ENCODE assay signal across 7 cellular contexts in genomic region chr10:46283945-46284285, GRCh38. TPM values are rescaled to one million over a fixed set of nuclear protein-coding genes. Genes with fewer than 3 reads are reported as not detected.
DNase-seq lines count a peak whose midpoint lies in the region; ATAC-seq and TF ChIP-seq lines count a peak whose summit lies in the region.

No MANE protein-coding gene starts in this region.

- TF ChIP-seq CTCF in HFFc6 (IDR thresholded peaks at IDR 0.05): no peak

- H3K9me3 ChIP-seq in right cardiac atrium (ENCODE audit: control insufficient read depth, low read length): no peaks in the 10 kb centered on the region

- intact Hi-C loops in right cardiac atrium (cut with DNase I): loop anchor here in 3 of 4 donors (5.0 to 10.0 kb wide), 3 partner anchors 177 to 1098 kb away; partner anchors contain the start of gene ZNF488 (in 1 of the 3)

- no peaks in the 10 kb centered on the region for H3K27me3 ChIP-seq in right cardiac atrium (ENCODE audit: control insufficient read depth, insufficient read depth)

- CTCF ChIA-PET in activated CD8-positive, alpha-beta T cell treated with anti-CD3 and anti-CD28 coated beads, Interleukin-2, amount 10 ng/mL, durations not matched to agents 7 days and 5 days (lab: Charles Lee): interaction anchor here (1.8 kb wide), 1 partner anchor 1096 kb away, joined by 11 read pairs; no protein-coding TSS in a partner anchor

- no peaks in the 10 kb centered on the region for H3K9me3 Mint-ChIP-seq in HFFc6
- H3K9me3 Mint-ChIP-seq in activated CD8-positive, alpha-beta T cell treated with anti-CD3 and anti-CD28 coated beads, Interleukin-2, amount 10 ng/mL, durations not matched to agents 7 days and 5 days (ENCODE audit: insufficient read depth): no peaks in the 10 kb centered on the region
- no peaks in the 10 kb centered on the region for H3K9me3 Mint-ChIP-seq in stimulated activated memory B cell treated with anti-CD40 and anti-IgM and Interleukin-4, amounts not matched to agents 10 μg/mL and 1 μg/mL and 100 μg/mL, for 72 hours

- POLR2A ChIA-PET in activated CD8-positive, alpha-beta T cell treated with anti-CD3 and anti-CD28 coated beads, Interleukin-2, amount 10 ng/mL, durations not matched to agents 7 days and 5 days (lab: Charles Lee): interaction anchor here (1.1 kb wide), 1 partner anchor 14 kb away, joined by 5 read pairs; no protein-coding TSS in a partner anchor

- DNase-seq in HFFc6 (no peak), right cardiac atrium (no peak), NCI-H82 treated with DMSO at 0.1 percent for 48 hours (lab: John Stamatoyannopoulos, UW; ENCODE audit: unreplicated experiment) (no peak), NCI-H1092 (lab: John Stamatoyannopoulos, UW) (no peak)
- no peak for DNase-seq in activated CD8-positive, alpha-beta T cell treated with anti-CD3 and anti-CD28 coated beads, Interleukin-2, amount 10 ng/mL, durations not matched to agents 7 days and 5 days
- DNase-seq in activated CD4-positive, CD25-positive, alpha-beta regulatory T cell (lab: John Stamatoyannopoulos, UW): no peak

- H3K27ac Mint-ChIP-seq in HFFc6: peak overlapping the region; percentile 14; the same call in 1 of the 2 replicates
- H3K27ac Mint-ChIP-seq in activated CD8-positive, alpha-beta T cell treated with anti-CD3 and anti-CD28 coated beads, Interleukin-2, amount 10 ng/mL, durations not matched to agents 7 days and 5 days: peak overlapping the region; percentile 83
- H3K27ac Mint-ChIP-seq in stimulated activated memory B cell treated with anti-CD40 and anti-IgM and Interleukin-4, amounts not matched to agents 10 μg/mL and 1 μg/mL and 100 μg/mL, for 72 hours: no peak overlapping the region

- H3K27ac ChIP-seq in right cardiac atrium (ENCODE audit: low read length): no peak overlapping the region

- ATAC-seq in activated CD8-positive, alpha-beta T cell treated with anti-CD3 and anti-CD28 coated beads, Interleukin-2, amount 10 ng/mL, durations not matched to agents 7 days and 5 days: no peak
- ATAC-seq in right cardiac atrium: no peak
- ATAC-seq in stimulated activated memory B cell treated with anti-CD40 and anti-IgM and Interleukin-4, amounts not matched to agents 10 μg/mL and 1 μg/mL and 100 μg/mL, for 72 hours: no peak

- H3K36me3 Mint-ChIP-seq in HFFc6 (ENCODE audit: low read depth): no peaks in the 10 kb centered on the region
- no peaks in the 10 kb centered on the region for H3K36me3 Mint-ChIP-seq in activated CD8-positive, alpha-beta T cell treated with anti-CD3 and anti-CD28 coated beads, Interleukin-2, amount 10 ng/mL, durations not matched to agents 7 days and 5 days (ENCODE audit: low read depth)
- H3K36me3 Mint-ChIP-seq in stimulated activated memory B cell treated with anti-CD40 and anti-IgM and Interleukin-4, amounts not matched to agents 10 μg/mL and 1 μg/mL and 100 μg/mL, for 72 hours: no peaks in the 10 kb centered on the region

- H3K4me1 Mint-ChIP-seq in HFFc6 (ENCODE audit: low read depth): peaks cover 24% of the 10 kb centered on the region
- H3K4me1 Mint-ChIP-seq in activated CD8-positive, alpha-beta T cell treated with anti-CD3 and anti-CD28 coated beads, Interleukin-2, amount 10 ng/mL, durations not matched to agents 7 days and 5 days (ENCODE audit: low read depth): peaks cover 34% of the 10 kb centered on the region
- H3K4me1 Mint-ChIP-seq in stimulated activated memory B cell treated with anti-CD40 and anti-IgM and Interleukin-4, amounts not matched to agents 10 μg/mL and 1 μg/mL and 100 μg/mL, for 72 hours: peaks cover 25% of the 10 kb centered on the region

- peak overlapping the region; percentile 84 for H3K4me3 Mint-ChIP-seq in HFFc6
- peak overlapping the region; percentile 78 for H3K4me3 Mint-ChIP-seq in activated CD8-positive, alpha-beta T cell treated with anti-CD3 and anti-CD28 coated beads, Interleukin-2, amount 10 ng/mL, durations not matched to agents 7 days and 5 days
- peak overlapping the region; percentile 76 for H3K4me3 Mint-ChIP-seq in stimulated activated memory B cell treated with anti-CD40 and anti-IgM and Interleukin-4, amounts not matched to agents 10 μg/mL and 1 μg/mL and 100 μg/mL, for 72 hours

- H3K4me1 ChIP-seq in right cardiac atrium (ENCODE audit: control insufficient read depth, insufficient read depth, low read length): peaks cover 2% of the 10 kb centered on the region

- peak overlapping the region; percentile 58 for H3K4me3 ChIP-seq in right cardiac atrium (ENCODE audit: low read length)

- WGBS in right cardiac atrium: 57% methylated on average over 5 of the region's 5 CpGs

- peaks cover 16% of the 10 kb centered on the region for H3K27me3 Mint-ChIP-seq in HFFc6 (ENCODE audit: insufficient read depth)
- peaks cover 18% of the 10 kb centered on the region for H3K27me3 Mint-ChIP-seq in activated CD8-positive, alpha-beta T cell treated with anti-CD3 and anti-CD28 coated beads, Interleukin-2, amount 10 ng/mL, durations not matched to agents 7 days and 5 days (ENCODE audit: low read depth)
- H3K27me3 Mint-ChIP-seq in stimulated activated memory B cell treated with anti-CD40 and anti-IgM and Interleukin-4, amounts not matched to agents 10 μg/mL and 1 μg/mL and 100 μg/mL, for 72 hours: peaks cover 19% of the 10 kb centered on the region

RNA-seq across cellular contexts. Expression of gene ANTXRL, which starts 2.9 kb away (rescaled TPM):
- total RNA-seq in HFFc6 (2021; fragmentation: NEBNext Ultra II Directional; extraction: Animal tissue kit (Norgen Biotek cat#: 25700)): not detected
- not detected for total RNA-seq in activated CD8-positive, alpha-beta T cell treated with anti-CD3 and anti-CD28 coated beads, Interleukin-2, amount 10 ng/mL, durations not matched to agents 7 days and 5 days
- total RNA-seq in right cardiac atrium: under 1 TPM in 1 of 4 donors, not detected in 3; 0.51 TPM
- 0.68 TPM for polyA plus RNA-seq in right cardiac atrium
